19 cellular contexts compared by ENCODE assay signal in genomic region chr7:109343662-109344061, GRCh38.
"Had no signal": no experiment of that assay in that cellular context is flagged by ENCODE, and none has a peak within 500 bp of the region (broad histone marks: within the 10 kb centered on the region; RNA-seq: fewer than 3 reads in every experiment).

No MANE protein-coding gene starts in this region.

- H3K36me3 Mint-ChIP-seq: memory B cell, naive B cell had no signal

- H3K27ac Mint-ChIP-seq: activated CD4-positive, alpha-beta T cell treated with anti-CD3 and anti-CD28 coated beads, Interleukin-2, amount 10 ng/mL, durations not matched to agents 7 days and 5 days; activated CD8-positive, alpha-beta T cell treated with anti-CD3 and anti-CD28 coated beads, Interleukin-2, amount 10 ng/mL, durations not matched to agents 7 days and 5 days; activated naive CD4-positive, alpha-beta T cell treated with anti-CD3 and anti-CD28 coated beads for 36 hours; activated T-cell treated with anti-CD3 and anti-CD28 coated beads, Interleukin-2, amount 50 U/mL, for 24 hours; effector memory CD8-positive, alpha-beta T cell; memory B cell; naive B cell; stimulated activated naive CD8-positive, alpha-beta T cell treated with anti-CD3 and anti-CD28 coated beads, Interleukin-15, Interleukin-2, amounts not matched to agents 100 ng/mL and 50 ng/mL, for 24 hours had no signal

- ATAC-seq: activated CD8-positive, alpha-beta T cell treated with anti-CD3 and anti-CD28 coated beads, Interleukin-2, amount 10 ng/mL, durations not matched to agents 7 days and 5 days; effector memory CD8-positive, alpha-beta T cell; mucosa of descending colon had no signal

- H3K4me3 Mint-ChIP-seq: activated CD4-positive, alpha-beta T cell treated with anti-CD3 and anti-CD28 coated beads, Interleukin-2, amount 10 ng/mL, durations not matched to agents 7 days and 5 days; activated CD8-positive, alpha-beta T cell treated with anti-CD3 and anti-CD28 coated beads, Interleukin-2, amount 10 ng/mL, durations not matched to agents 7 days and 5 days; activated naive CD4-positive, alpha-beta T cell treated with anti-CD3 and anti-CD28 coated beads for 36 hours; activated T-cell treated with anti-CD3 and anti-CD28 coated beads, Interleukin-2, amount 50 U/mL, for 24 hours; effector memory CD8-positive, alpha-beta T cell; memory B cell; naive B cell; neural crest cell; stimulated activated naive CD8-positive, alpha-beta T cell treated with anti-CD3 and anti-CD28 coated beads, Interleukin-15, Interleukin-2, amounts not matched to agents 100 ng/mL and 50 ng/mL, for 24 hours had no signal

- H3K27me3 Mint-ChIP-seq: activated CD4-positive, alpha-beta T cell treated with anti-CD3 and anti-CD28 coated beads, Interleukin-2, amount 10 ng/mL, durations not matched to agents 7 days and 5 days; activated T-cell treated with anti-CD3 and anti-CD28 coated beads, Interleukin-2, amount 50 U/mL, for 24 hours; effector memory CD8-positive, alpha-beta T cell; memory B cell; naive B cell; stimulated activated naive CD8-positive, alpha-beta T cell treated with anti-CD3 and anti-CD28 coated beads, Interleukin-15, Interleukin-2, amounts not matched to agents 100 ng/mL and 50 ng/mL, for 24 hours had no signal

- H3K4me1 Mint-ChIP-seq: activated CD4-positive, alpha-beta T cell treated with anti-CD3 and anti-CD28 coated beads, Interleukin-2, amount 10 ng/mL, durations not matched to agents 7 days and 5 days; memory B cell; naive B cell; neural crest cell had no signal

- H3K9me3 Mint-ChIP-seq: activated CD4-positive, alpha-beta T cell treated with anti-CD3 and anti-CD28 coated beads, Interleukin-2, amount 10 ng/mL, durations not matched to agents 7 days and 5 days; activated naive CD4-positive, alpha-beta T cell treated with anti-CD3 and anti-CD28 coated beads for 36 hours; activated T-cell treated with anti-CD3 and anti-CD28 coated beads, Interleukin-2, amount 50 U/mL, for 24 hours; neural crest cell; stimulated activated naive CD8-positive, alpha-beta T cell treated with anti-CD3 and anti-CD28 coated beads, Interleukin-15, Interleukin-2, amounts not matched to agents 100 ng/mL and 50 ng/mL, for 24 hours had no signal

- H3K4me3 ChIP-seq: mucosa of descending colon, right atrium auricular region, tibial nerve had no signal

- DNase-seq: activated CD4-positive, alpha-beta T cell treated with anti-CD3 and anti-CD28 coated beads, Interleukin-2, amount 10 ng/mL, durations not matched to agents 7 days and 5 days; activated CD8-positive, alpha-beta T cell treated with anti-CD3 and anti-CD28 coated beads, Interleukin-2, amount 10 ng/mL, durations not matched to agents 7 days and 5 days; activated naive CD4-positive, alpha-beta T cell treated with anti-CD3 and anti-CD28 coated beads for 36 hours; activated T-cell treated with anti-CD3 and anti-CD28 coated beads, Interleukin-2, amount 50 U/mL, for 24 hours; aorta; dermis blood vessel endothelial cell; effector memory CD8-positive, alpha-beta T cell; mucosa of descending colon; naive B cell; small intestine; stimulated activated CD4-positive, alpha-beta T cell treated with anti-CD3 and anti-CD28 coated beads, Interleukin-15, amount 100 ng/mL, for 24 hours; stimulated activated CD4-positive, alpha-beta T cell treated with anti-CD3 and anti-CD28 coated beads, Interleukin-2, amount 100 ng/mL, for 48 hours; T-helper 1 cell; T-helper 9 cell had no signal
